9 cellular contexts compared by ENCODE assay signal in the genomic region with DNA sequence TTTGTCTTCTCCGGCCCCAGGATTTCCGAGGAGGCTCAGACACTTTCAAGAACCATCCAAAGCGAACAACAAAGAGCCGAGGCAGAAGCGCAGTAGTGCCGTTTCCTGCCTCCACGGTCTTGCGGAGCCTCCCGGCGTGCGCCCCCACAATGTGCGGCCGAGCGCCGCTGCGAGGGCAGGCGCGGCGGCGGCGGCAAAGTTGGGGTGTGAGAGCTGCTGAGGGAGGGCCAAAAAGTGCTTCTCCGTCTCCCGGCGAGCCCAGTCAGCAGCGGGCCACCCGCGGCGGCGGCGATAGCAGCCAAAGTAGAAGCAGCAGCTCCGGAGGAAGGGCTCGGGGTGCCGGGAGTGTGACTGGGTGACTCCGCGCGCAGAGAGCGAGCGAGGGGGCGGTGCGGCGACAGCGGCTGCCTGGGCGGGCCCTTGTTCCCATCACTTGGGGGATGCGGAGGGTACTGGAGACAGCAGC.
DNase-seq lines count a peak whose midpoint lies in the region; ATAC-seq and FAIRE-seq lines count a peak whose summit lies in the region.
"Had no signal": no experiment of that assay in that cellular context is flagged by ENCODE, and none has a peak within 500 bp of the region (broad histone marks: within the 10 kb centered on the region; RNA-seq: fewer than 3 reads in every experiment).

No MANE protein-coding gene starts in this region.

- no peaks in the 10 kb centered on the region for H3K27me3 ChIP-seq in small intestine (ENCODE audit: control insufficient read depth in 2 of 2, insufficient read depth in 2 of 2, low read length in 2 of 2)

- no peaks in the 10 kb centered on the region for H3K36me3 ChIP-seq in small intestine (ENCODE audit: control insufficient read depth in 2 of 2, insufficient read depth in 2 of 2, low read length in 2 of 2)
- H3K36me3 ChIP-seq: neutrophil had no signal

- no peaks in the 10 kb centered on the region for H3K9me3 ChIP-seq in small intestine (ENCODE audit: control insufficient read depth, low read depth)
- H3K9me3 ChIP-seq: neutrophil had no signal

- H3K4me3 ChIP-seq in small intestine (ENCODE audit: low read depth in 1 of 2, low read length in 2 of 2) = peak overlapping the region; percentile 31 to 32

- ATAC-seq in GM19467 (IDR thresholded peaks at IDR 0.05; ENCODE audit: unreplicated experiment) = peak; percentile 42

- H3K27ac ChIP-seq in caudate nucleus (ENCODE audit: low read depth, low read length) (peak overlapping the region; percentile 96), small intestine (ENCODE audit: low read depth in 1 of 2, low read length in 1 of 2) (peak overlapping the region in 1 of 2 donors; percentile 78)
- H3K27ac ChIP-seq: neutrophil had no signal

- 1 to 4% (median 1%) methylated on average over 39 to 44 of the region's 44 CpGs for WGBS in small intestine, 3 donors

- H3K4me1 ChIP-seq in small intestine (ENCODE audit: control insufficient read depth in 2 of 2, insufficient read depth in 1 of 2, low read depth in 1 of 2, low read length in 1 of 2) = no peaks in the 10 kb centered on the region

- DNase-seq in Ammon's horn (ENCODE audit: low spot score) (peak; percentile 80), NCI-H69 (lab: John Stamatoyannopoulos, UW) (peak; percentile 66), caudate nucleus (lab: John Stamatoyannopoulos, UW) (peak in 53 of 61 donors; percentile 8 to 87 (median 62)), iris pigment epithelial cell (ENCODE audit: low read depth) (peak; percentile 83), small intestine (peak; percentile 8), NCI-H1694 treated with DMSO at 0.1 percent for 48 hours (lab: John Stamatoyannopoulos, UW) (no peak), DMS153 (lab: John Stamatoyannopoulos, UW) (no peak)

- no peak for FAIRE-seq in small intestine (lab: Jason Lieb, UNC)

Comparison
In these comparisons a context has a peak if more than half of its experiments do, and no peak if none do; other contexts are left out.
1. DNase-seq: peak in Ammon's horn (single experiment), NCI-H69 (single experiment), caudate nucleus (53 of 61), iris pigment epithelial cell (single experiment) and small intestine (single experiment); none in NCI-H1694 treated with DMSO at 0.1 percent for 48 hours (single experiment) and DMS153 (single experiment).